ENCODE assay signal across 20 cellular contexts in genomic region chr20:47753571-47754120, GRCh38.
"Had no signal": no experiment of that assay in that cellular context is flagged by ENCODE, and none has a peak within 500 bp of the region (broad histone marks: within the 10 kb centered on the region; RNA-seq: fewer than 3 reads in every experiment).

No MANE protein-coding gene starts in this region.

- H3K27me3 ChIP-seq: heart right ventricle, ovary, right atrium auricular region, sigmoid colon, testis, transverse colon had no signal

- H3K4me3 ChIP-seq: heart right ventricle, ovary, right atrium auricular region, sigmoid colon, skin epidermis, testis, transverse colon had no signal

- H3K36me3 Mint-ChIP-seq: naive thymus-derived CD4-positive, alpha-beta T cell; stimulated activated naive B cell treated with anti-CD40 and anti-IgM and Interleukin-4, amounts not matched to agents 10 μg/mL and 1 μg/mL and 100 μg/mL, for 72 hours had no signal

- FAIRE-seq: colon, frontal cortex had no signal

- H3K4me3 Mint-ChIP-seq: dendritic cell treated with granulocyte-macrophage colony-stimulating factor and Interleukin-4, amounts not matched to agents 40 ng/mL and 50 ng/mL, for 4 days; naive thymus-derived CD4-positive, alpha-beta T cell; stimulated activated naive B cell treated with anti-CD40 and anti-IgM and Interleukin-4, amounts not matched to agents 10 μg/mL and 1 μg/mL and 100 μg/mL, for 72 hours; stimulated activated naive CD8-positive, alpha-beta T cell treated with anti-CD3 and anti-CD28 coated beads, Interleukin-15, amount 100 ng/mL, for 72 hours had no signal

- H3K36me3 ChIP-seq: ovary, right atrium auricular region had no signal

- DNase-seq: heart right ventricle; hypothalamus; islet precursor cell; mammary epithelial cell; naive thymus-derived CD4-positive, alpha-beta T cell; nucleus accumbens; ovary; sigmoid colon; stimulated activated CD4-positive, alpha-beta T cell treated with anti-CD3 and anti-CD28 coated beads, Interleukin-2, amount 100 ng/mL, for 24 hours; stimulated activated CD4-positive, alpha-beta T cell treated with anti-CD3 and anti-CD28 coated beads, Interleukin-4, amount 100 ng/mL, for 4 hours; stimulated activated naive B cell treated with anti-CD40 and anti-IgM and Interleukin-4, amounts not matched to agents 10 μg/mL and 1 μg/mL and 100 μg/mL, for 72 hours; stimulated activated naive CD8-positive, alpha-beta T cell treated with anti-CD3 and anti-CD28 coated beads, Interleukin-15, amount 100 ng/mL, for 72 hours; testis; transverse colon had no signal

- H3K9me3 Mint-ChIP-seq: dendritic cell treated with granulocyte-macrophage colony-stimulating factor and Interleukin-4, amounts not matched to agents 40 ng/mL and 50 ng/mL, for 4 days; naive thymus-derived CD4-positive, alpha-beta T cell; stimulated activated naive CD8-positive, alpha-beta T cell treated with anti-CD3 and anti-CD28 coated beads, Interleukin-15, amount 100 ng/mL, for 72 hours had no signal

- H3K27me3 Mint-ChIP-seq: dendritic cell treated with granulocyte-macrophage colony-stimulating factor and Interleukin-4, amounts not matched to agents 40 ng/mL and 50 ng/mL, for 4 days had no signal

- ATAC-seq: heart right ventricle; left lobe of liver; naive thymus-derived CD4-positive, alpha-beta T cell; stimulated activated naive B cell treated with anti-CD40 and anti-IgM and Interleukin-4, amounts not matched to agents 10 μg/mL and 1 μg/mL and 100 μg/mL, for 72 hours; stimulated activated naive CD8-positive, alpha-beta T cell treated with anti-CD3 and anti-CD28 coated beads, Interleukin-15, amount 100 ng/mL, for 72 hours had no signal

- H3K27ac Mint-ChIP-seq: dendritic cell treated with granulocyte-macrophage colony-stimulating factor and Interleukin-4, amounts not matched to agents 40 ng/mL and 50 ng/mL, for 4 days; naive thymus-derived CD4-positive, alpha-beta T cell; stimulated activated naive B cell treated with anti-CD40 and anti-IgM and Interleukin-4, amounts not matched to agents 10 μg/mL and 1 μg/mL and 100 μg/mL, for 72 hours; stimulated activated naive CD8-positive, alpha-beta T cell treated with anti-CD3 and anti-CD28 coated beads, Interleukin-15, amount 100 ng/mL, for 72 hours had no signal

- H3K9me3 ChIP-seq: heart right ventricle, ovary, right atrium auricular region, sigmoid colon, testis, transverse colon had no signal
